Comparison of ENCODE assay signal across 1 cellular context in the genomic region with DNA sequence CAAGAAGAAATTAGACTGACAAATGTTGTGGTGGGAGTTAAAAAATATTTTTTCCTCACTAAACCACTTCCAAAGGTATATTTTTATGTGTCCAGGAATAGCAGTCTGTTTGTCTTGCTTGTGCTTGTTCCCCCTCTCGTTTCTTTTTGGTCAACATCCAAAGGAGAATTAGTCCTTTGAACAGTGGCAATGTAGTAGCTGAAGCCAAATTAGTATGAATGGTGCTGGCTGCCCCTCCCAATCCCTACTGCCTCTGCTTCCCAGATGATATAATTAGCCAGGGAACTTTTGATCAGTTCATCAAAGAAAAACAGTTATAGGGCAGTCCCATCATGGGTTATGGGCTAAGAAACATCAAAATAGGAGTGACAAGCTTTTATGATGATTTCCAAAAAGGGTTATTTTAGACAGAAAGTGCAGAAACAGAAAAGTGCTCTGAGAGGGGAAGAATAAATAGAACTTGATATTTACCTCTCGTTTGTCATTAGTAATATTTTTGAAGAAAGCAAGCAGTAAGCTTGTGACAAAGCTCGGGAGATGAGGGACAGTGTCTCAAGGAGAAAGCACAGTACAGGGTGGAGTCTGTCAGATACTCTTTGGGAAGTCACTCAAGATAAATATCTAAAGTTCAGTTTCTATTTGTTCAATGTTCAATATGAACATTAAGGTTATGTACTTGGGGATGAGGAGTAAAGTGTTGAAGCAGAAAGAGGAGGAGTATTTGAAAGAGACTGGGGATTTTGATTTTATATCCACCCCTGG.
TF ChIP-seq lines count a peak whose summit lies in the region.

No MANE protein-coding gene starts in this region.

TF ChIP-seq in SK-N-SH, 30 proteins besides CTCF, POLR2A, EP300 and RAD21 (continued from another document):
- TF ChIP-seq REST (IDR thresholded peaks at IDR 0.05; ENCODE audit: low read depth, low read length), result no peak
- TF ChIP-seq, protein P1, sequence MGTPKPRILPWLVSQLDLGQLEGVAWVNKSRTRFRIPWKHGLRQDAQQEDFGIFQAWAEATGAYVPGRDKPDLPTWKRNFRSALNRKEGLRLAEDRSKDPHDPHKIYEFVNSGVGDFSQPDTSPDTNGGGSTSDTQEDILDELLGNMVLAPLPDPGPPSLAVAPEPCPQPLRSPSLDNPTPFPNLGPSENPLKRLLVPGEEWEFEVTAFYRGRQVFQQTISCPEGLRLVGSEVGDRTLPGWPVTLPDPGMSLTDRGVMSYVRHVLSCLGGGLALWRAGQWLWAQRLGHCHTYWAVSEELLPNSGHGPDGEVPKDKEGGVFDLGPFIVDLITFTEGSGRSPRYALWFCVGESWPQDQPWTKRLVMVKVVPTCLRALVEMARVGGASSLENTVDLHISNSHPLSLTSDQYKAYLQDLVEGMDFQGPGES (IDR thresholded peaks at IDR 0.05; ENCODE audit: low read depth, low read length), result no peak
- no peak for TF ChIP-seq NRF1 (IDR thresholded peaks at IDR 0.05; ENCODE audit: low read depth, low read length)
TF ChIP-seq in SK-N-SH: peak in this region for 0.
